In genomic region chr1:89331890-89332289, GRCh38 we compare ENCODE assay signal across 29 cellular contexts. TPM values are rescaled to one million over a fixed set of nuclear protein-coding genes. Genes with fewer than 3 reads are reported as not detected.
"Had no signal": no experiment of that assay in that cellular context is flagged by ENCODE, and none has a peak within 500 bp of the region (broad histone marks: within the 10 kb centered on the region; RNA-seq: fewer than 3 reads in every experiment).

No MANE protein-coding gene starts in this region.

- H3K27me3 ChIP-seq: SJSA1 had no signal

- H3K4me3 ChIP-seq: SJSA1 had no signal

- H3K27ac ChIP-seq: KMS-11, SJSA1 had no signal

- H3K9me3 ChIP-seq: SJSA1 had no signal

- DNase-seq: activated CD4-positive, alpha-beta T cell treated with anti-CD3 and anti-CD28 coated beads for 36 hours; activated CD4-positive, alpha-beta T cell treated with anti-CD3 and anti-CD28 coated beads, Interleukin-2, amount 10 ng/mL, durations not matched to agents 7 days and 5 days; activated CD4-positive, alpha-beta T cell treated with anti-CD3 and anti-CD28 coated beads, Interleukin-2, amount 50 U/mL, for 48 hours; activated CD8-positive, alpha-beta T cell treated with anti-CD3 and anti-CD28 coated beads, Interleukin-2, amount 10 ng/mL, durations not matched to agents 7 days and 5 days; activated gamma-delta T cell treated with Interleukin-2 at 50 U/mL for 16 hours; activated naive CD4-positive, alpha-beta T cell treated with anti-CD3 and anti-CD28 coated beads for 36 hours; activated naive CD8-positive, alpha-beta T cell treated with anti-CD3 and anti-CD28 coated beads, Interleukin-2, amount 50 U/mL, for 24 hours; activated T-cell treated with anti-CD3 and anti-CD28 coated beads, Interleukin-2, amount 50 U/mL, for 24 hours; anterior cingulate cortex; caudate nucleus; cerebellar nuclear complex; MM.1S; MV-4-11; NCI-H1092; NCI-H1436 treated with DMSO at 0.1 percent for 48 hours; NCI-H1694 treated with DMSO at 0.1 percent for 48 hours; NCI-H2029; NCI-H345; NCI-H526; NCI-H748 treated with DMSO at 0.1 percent for 48 hours; NK-92 treated with Interleukin-12 subunit alpha and Interleukin-12 subunit beta, amount 100 ng/mL, for 24 hours; PC-3; SHP77 treated with DMSO at 0.1 percent for 48 hours had no signal

- H3K4me2 ChIP-seq: KMS-11 had no signal

- H3K4me1 ChIP-seq: SJSA1 had no signal

- H3K9ac ChIP-seq: KMS-11 had no signal

- ATAC-seq: activated CD4-positive, alpha-beta T cell treated with anti-CD3 and anti-CD28 coated beads for 36 hours; activated CD4-positive, CD25-positive, alpha-beta regulatory T cell treated with anti-CD3 and anti-CD28 coated beads, Interleukin-2, amount 50 U/mL, for 24 hours; activated CD8-positive, alpha-beta T cell treated with anti-CD3 and anti-CD28 coated beads, Interleukin-2, amount 10 ng/mL, durations not matched to agents 7 days and 5 days; activated naive CD8-positive, alpha-beta T cell treated with anti-CD3 and anti-CD28 coated beads, Interleukin-2, amount 50 U/mL, for 24 hours; PC-3 had no signal

- H3K36me3 ChIP-seq: SJSA1 had no signal

RNA-seq across cellular contexts. Expression of gene GBP6, which starts 32.0 kb away (rescaled TPM):
- total RNA-seq: activated T-helper 2 cell treated with anti-CD3 and anti-CD28 coated beads, Interferon-gamma antibody, Interleukin-2, Interleukin-4, amounts not matched to agents 10 μg/mL and 5 μg/mL and 100 μg/mL, durations not matched to agents 14 hours and 24 hours and 36 hours; LHCN-M2; NCI-H460; SJSA1 had no signal

RNA-seq across cellular contexts. Expression of gene GBP5, which starts 59.2 kb away (rescaled TPM):
- total RNA-seq: NCI-H460, PC-3 had no signal
